ENCODE assay signal across 1 cellular context in genomic region chr2:144701259-144701658, GRCh38.
TF ChIP-seq lines count a peak whose summit lies in the region.

No MANE protein-coding gene starts in this region.

TF ChIP-seq in HepG2, 621 proteins besides CTCF, POLR2A, EP300 and RAD21 (continued from another document):
- no peak for TF ChIP-seq PRPF4 (IDR thresholded peaks at IDR 0.05; ENCODE audit: low read depth, low read length, poor library complexity, severe bottlenecking)
- no peak for TF ChIP-seq SIX4 (CRISPR knock-in tag; IDR thresholded peaks at IDR 0.05)
- TF ChIP-seq ZNF720 (CRISPR knock-in tag; IDR thresholded peaks at IDR 0.05), result no peak
- TF ChIP-seq SMARCE1 (IDR thresholded peaks at IDR 0.05; ENCODE audit: borderline replicate concordance), result no peak
- TF ChIP-seq ZNF704 (CRISPR knock-in tag; IDR thresholded peaks at IDR 0.05; ENCODE audit: borderline replicate concordance), result no peak
- TF ChIP-seq RAD51 (IDR thresholded peaks at IDR 0.05; ENCODE audit: borderline replicate concordance), result no peak
- no peak for TF ChIP-seq MLXIP (CRISPR knock-in tag; IDR thresholded peaks at IDR 0.05; ENCODE audit: borderline replicate concordance)
- no peak for TF ChIP-seq STAT5B (CRISPR knock-in tag; IDR thresholded peaks at IDR 0.05)
- TF ChIP-seq PAF1 (CRISPR knock-in tag; IDR thresholded peaks at IDR 0.05), result no peak
- no peak for TF ChIP-seq ZNF160 (CRISPR knock-in tag; IDR thresholded peaks at IDR 0.05)
- no peak for TF ChIP-seq TAF15 (IDR thresholded peaks at IDR 0.05; ENCODE audit: low read depth, low read length, poor library complexity, severe bottlenecking)
- TF ChIP-seq ZNF510 (CRISPR knock-in tag; IDR thresholded peaks at IDR 0.05; ENCODE audit: low read depth), result no peak
- TF ChIP-seq TRIM24 (CRISPR knock-in tag; IDR thresholded peaks at IDR 0.05), result no peak
- TF ChIP-seq ZNF770 (CRISPR knock-in tag; IDR thresholded peaks at IDR 0.05), result no peak
- TF ChIP-seq HDAC2 (CRISPR knock-in tag; IDR thresholded peaks at IDR 0.05), result no peak
